In the genomic region with DNA sequence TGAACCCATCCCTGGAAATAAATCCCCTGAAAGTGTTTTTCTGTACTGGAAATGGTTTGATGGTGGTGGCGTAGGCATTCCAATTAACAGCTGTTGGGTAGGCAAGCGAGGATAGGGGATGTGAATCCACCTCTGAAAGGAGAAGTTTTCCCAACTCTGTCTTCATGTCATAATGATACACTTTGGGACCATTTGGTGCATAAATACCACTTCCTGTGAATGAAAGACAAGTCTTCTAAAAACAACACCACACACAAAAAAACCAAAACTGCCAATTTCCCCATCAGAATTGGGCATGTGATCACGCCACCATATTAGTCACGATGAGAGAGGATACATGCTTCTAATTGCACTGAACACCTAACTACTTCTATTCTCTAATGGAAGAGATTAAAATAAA, we compare ENCODE assay signal across 10 cellular contexts. TPM values are rescaled to one million over a fixed set of nuclear protein-coding genes. Genes with fewer than 3 reads are reported as not detected.
DNase-seq lines count a peak whose midpoint lies in the region; ATAC-seq and TF ChIP-seq lines count a peak whose summit lies in the region.
"Had no signal": no experiment of that assay in that cellular context is flagged by ENCODE, and none has a peak within 500 bp of the region (broad histone marks: within the 10 kb centered on the region; RNA-seq: fewer than 3 reads in every experiment).

No MANE protein-coding gene starts in this region.

- DNase-seq in activated CD4-positive, alpha-beta memory T cell treated with anti-CD3 and anti-CD28 coated beads for 36 hours = peak; percentile 22
- DNase-seq in middle frontal gyrus (ENCODE audit: extremely low spot score, low spot score) (no peak), GM13976 (ENCODE audit: low spot score) (no peak), left lobe of liver (ENCODE audit: low spot score) (no peak)
- DNase-seq in NK-92 treated with Interleukin-12 subunit alpha and Interleukin-12 subunit beta, amount 100 ng/mL, for 24 hours (lab: John Stamatoyannopoulos, UW) = no peak

- TF ChIP-seq CTCF in GM13976 (IDR thresholded peaks at IDR 0.05; ENCODE audit: borderline replicate concordance, control extremely low read depth, extremely low read depth, insufficient read depth, missing control alignments) = no peak

- H3K36me3 Mint-ChIP-seq in activated CD4-positive, alpha-beta memory T cell treated with anti-CD3 and anti-CD28 coated beads for 36 hours = peaks cover 19% of the 10 kb centered on the region

- no peaks in the 10 kb centered on the region for H3K27me3 Mint-ChIP-seq in activated CD4-positive, alpha-beta memory T cell treated with anti-CD3 and anti-CD28 coated beads for 36 hours

- H3K9me3 Mint-ChIP-seq in activated CD4-positive, alpha-beta memory T cell treated with anti-CD3 and anti-CD28 coated beads for 36 hours = no peaks in the 10 kb centered on the region

- POLR2A ChIA-PET in activated CD4-positive, alpha-beta memory T cell treated with anti-CD3 and anti-CD28 coated beads for 36 hours (lab: Charles Lee) = no interaction called here

- H3K27ac Mint-ChIP-seq in activated CD4-positive, alpha-beta memory T cell treated with anti-CD3 and anti-CD28 coated beads for 36 hours = no peak overlapping the region

- H3K4me3 Mint-ChIP-seq in activated CD4-positive, alpha-beta memory T cell treated with anti-CD3 and anti-CD28 coated beads for 36 hours = no peak overlapping the region

- peaks cover 26% of the 10 kb centered on the region for H3K4me1 Mint-ChIP-seq in activated CD4-positive, alpha-beta memory T cell treated with anti-CD3 and anti-CD28 coated beads for 36 hours (ENCODE audit: low read depth)

- ATAC-seq in GM18502 (IDR thresholded peaks at IDR 0.05; ENCODE audit: poor library complexity, unreplicated experiment) = peak; percentile 56
- peak; percentile 58 for ATAC-seq in GM21447 (IDR thresholded peaks at IDR 0.05; ENCODE audit: unreplicated experiment)
- ATAC-seq in HG03135 (IDR thresholded peaks at IDR 0.05; ENCODE audit: unreplicated experiment) = peak; percentile 48
- no peak for ATAC-seq in left lobe of liver
- ATAC-seq: esophagus mucosa had no signal

- intact Hi-C loops in activated CD4-positive, alpha-beta memory T cell treated with anti-CD3 and anti-CD28 coated beads for 36 hours (cut with micrococcal nuclease) = no loop called here

- in situ Hi-C loops in GM13976 (cut with MboI; ENCODE audit: low sequenced_read_pairs, unreplicated experiment) = loop anchor here (25.0 kb wide), 1 partner anchor 464 kb away; no protein-coding TSS in a partner anchor

- CTCF ChIA-PET in activated CD4-positive, alpha-beta memory T cell treated with anti-CD3 and anti-CD28 coated beads for 36 hours (lab: Charles Lee) = interaction anchor here (0.6 kb wide), 1 partner anchor 81 kb away, joined by 3 read pairs; no protein-coding TSS in a partner anchor

RNA-seq across cellular contexts. Expression of gene VNN2, which starts 6.4 kb away (rescaled TPM):
- 1 to 10 TPM; 4.3 to 5.0 TPM for total RNA-seq in activated CD4-positive, alpha-beta memory T cell treated with anti-CD3 and anti-CD28 coated beads for 36 hours
- 0.78 TPM for total RNA-seq in left lobe of liver

RNA-seq across cellular contexts. Expression of gene VNN1, which starts 37.5 kb away (rescaled TPM):
- total RNA-seq in activated CD4-positive, alpha-beta memory T cell treated with anti-CD3 and anti-CD28 coated beads for 36 hours = not detected
- total RNA-seq in left lobe of liver = 74.8 TPM
- total RNA-seq: ascending aorta had no signal

RNA-seq across cellular contexts. Expression of gene SLC18B1, which starts 47.1 kb away (rescaled TPM):
- 1 to 10 TPM; 4.5 to 5.2 TPM for total RNA-seq in activated CD4-positive, alpha-beta memory T cell treated with anti-CD3 and anti-CD28 coated beads for 36 hours
- total RNA-seq in left lobe of liver = 4.5 TPM

Comparison
In these comparisons a context has a peak if more than half of its experiments do, and no peak if none do; other contexts are left out.
1. RNA of gene VNN1, which starts 37.5 kb away (total RNA-seq): 74.8 TPM in left lobe of liver (single experiment); not detected in activated CD4-positive, alpha-beta memory T cell treated with anti-CD3 and anti-CD28 coated beads for 36 hours; every median in the first group is over 10 times any median in the second.